15 cellular contexts compared by ENCODE assay signal in the genomic region with DNA sequence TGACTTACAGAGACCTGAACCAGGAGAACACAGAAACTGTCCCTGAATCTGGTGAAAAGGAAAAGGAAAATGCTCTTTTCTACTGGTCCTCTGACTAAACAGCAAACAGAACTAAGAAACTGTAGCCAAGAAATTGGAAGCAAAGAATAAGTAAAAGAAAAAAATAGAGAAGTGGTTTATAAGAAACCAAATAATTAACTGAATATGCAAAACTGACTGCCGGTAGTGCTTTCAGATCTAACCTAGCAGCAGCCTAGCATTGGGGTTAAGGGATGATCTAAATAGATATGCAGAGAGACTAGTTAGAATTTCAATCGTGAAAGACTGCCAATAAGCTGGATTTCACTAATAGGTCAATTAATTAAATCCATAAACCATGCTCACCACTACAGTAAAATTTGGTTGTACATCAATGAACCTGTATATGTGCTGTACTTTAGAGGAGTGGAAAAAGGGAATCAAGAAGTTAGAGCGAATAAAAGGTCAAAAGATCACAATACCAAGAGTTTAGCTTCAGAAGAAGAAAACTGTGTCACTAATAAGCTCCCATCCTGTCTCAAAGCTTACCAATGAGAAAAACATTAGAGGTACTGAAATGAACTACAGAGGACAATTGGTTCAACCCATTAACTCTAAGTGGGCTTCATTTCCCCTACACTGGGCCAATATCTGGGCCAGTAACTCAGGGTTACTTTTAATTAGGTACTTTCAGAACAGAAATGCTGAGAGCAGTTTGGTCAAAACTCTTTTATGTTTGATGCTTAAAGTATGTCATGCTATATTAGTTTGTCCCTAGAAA.
DNase-seq lines count a peak whose midpoint lies in the region; ATAC-seq and TF ChIP-seq lines count a peak whose summit lies in the region.
"Had no signal": no experiment of that assay in that cellular context is flagged by ENCODE, and none has a peak within 500 bp of the region (broad histone marks: within the 10 kb centered on the region; RNA-seq: fewer than 3 reads in every experiment).

No MANE protein-coding gene starts in this region.

- no peaks in the 10 kb centered on the region for H3K36me3 Mint-ChIP-seq in effector memory CD8-positive, alpha-beta T cell (ENCODE audit: insufficient read depth)

- no peaks in the 10 kb centered on the region for H3K4me1 Mint-ChIP-seq in effector memory CD8-positive, alpha-beta T cell (ENCODE audit: low read depth in 2 of 2)
- H3K4me1 Mint-ChIP-seq: neural crest cell had no signal

- no peaks in the 10 kb centered on the region for H3K9me3 Mint-ChIP-seq in effector memory CD8-positive, alpha-beta T cell

- TF ChIP-seq POLR2A in GM18505 (IDR thresholded peaks at IDR 0.05; ENCODE audit: borderline replicate concordance, extremely low read depth, insufficient read depth, insufficient read length): no peak

- H3K4me3 Mint-ChIP-seq in effector memory CD8-positive, alpha-beta T cell: no peak overlapping the region
- H3K4me3 Mint-ChIP-seq: neural crest cell had no signal

- ATAC-seq in GM18505 (IDR thresholded peaks at IDR 0.05; ENCODE audit: unreplicated experiment) (peak; percentile 79), GM19468 (IDR thresholded peaks at IDR 0.05; ENCODE audit: extremely low read depth, unreplicated experiment) (peak; percentile 79), HG02870 (IDR thresholded peaks at IDR 0.05; ENCODE audit: unreplicated experiment) (peak; percentile 62), HG03460 (IDR thresholded peaks at IDR 0.05; ENCODE audit: unreplicated experiment) (peak; percentile 68)
- no peak for ATAC-seq in effector memory CD8-positive, alpha-beta T cell (replicated peaks)
- ATAC-seq: left lung had no signal

- no peak overlapping the region for H3K27ac Mint-ChIP-seq in effector memory CD8-positive, alpha-beta T cell

- H3K27me3 Mint-ChIP-seq in effector memory CD8-positive, alpha-beta T cell: no peaks in the 10 kb centered on the region

- no peak for DNase-seq in stimulated activated CD4-positive, alpha-beta T cell treated with anti-CD3 and anti-CD28 coated beads, Interleukin-4, amount 100 ng/mL, for 24 hours
- DNase-seq in effector CD4-positive, alpha-beta T cell: no peak
- no peak for DNase-seq in effector memory CD8-positive, alpha-beta T cell
- no peak for DNase-seq in HK-2 (ENCODE audit: unreplicated experiment)
- DNase-seq: activated CD8-positive, alpha-beta memory T cell treated with anti-CD3 and anti-CD28 coated beads, Interleukin-2, amount 50 U/mL, for 48 hours; anterior cingulate cortex; glutamatergic neuron; left lung; NCI-H748 treated with DMSO at 0.1 percent for 48 hours; transverse colon had no signal
